In the genomic region with DNA sequence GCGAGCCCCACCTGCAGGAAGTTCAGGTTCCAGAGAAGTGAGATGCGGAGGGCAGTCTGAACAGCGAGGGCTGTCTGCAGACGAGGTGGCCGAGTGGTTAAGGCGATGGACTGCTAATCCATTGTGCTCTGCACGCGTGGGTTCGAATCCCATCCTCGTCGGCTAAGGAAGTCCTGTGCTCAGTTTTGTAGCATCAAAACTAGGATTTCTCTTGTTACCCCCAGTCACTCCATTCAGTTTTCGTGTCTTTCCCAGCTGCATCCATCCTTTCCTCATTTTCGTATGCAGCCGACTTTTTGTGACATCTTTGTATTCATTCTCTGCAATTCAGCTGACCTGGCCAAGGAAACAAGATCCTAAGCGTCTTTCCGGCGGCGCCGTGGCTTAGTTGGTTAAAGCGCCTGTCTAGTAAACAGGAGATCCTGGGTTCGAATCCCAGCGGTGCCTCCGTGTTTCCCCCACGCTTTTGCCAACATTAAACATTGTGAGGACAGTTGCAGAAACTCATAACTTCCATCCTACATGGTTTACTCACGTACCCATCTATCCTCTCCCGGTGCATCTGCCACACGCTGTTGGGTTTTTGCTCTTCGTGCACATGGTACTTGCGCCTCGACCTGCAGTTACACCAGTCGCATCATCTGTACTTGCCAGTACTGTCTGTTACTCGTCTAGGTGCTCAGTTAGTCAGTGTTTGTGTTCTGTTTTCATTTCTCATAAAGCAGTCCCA, we compare ENCODE assay signal across 1 cellular context.
TF ChIP-seq lines count a peak whose summit lies in the region.

No MANE protein-coding gene starts in this region.

TF ChIP-seq in GM12878, 131 proteins besides CTCF, POLR2A, EP300 and RAD21 (continues in another document):
- TF ChIP-seq IKZF2 (IDR thresholded peaks at IDR 0.05): peak; percentile 89 to 94
- TF ChIP-seq, protein P1, sequence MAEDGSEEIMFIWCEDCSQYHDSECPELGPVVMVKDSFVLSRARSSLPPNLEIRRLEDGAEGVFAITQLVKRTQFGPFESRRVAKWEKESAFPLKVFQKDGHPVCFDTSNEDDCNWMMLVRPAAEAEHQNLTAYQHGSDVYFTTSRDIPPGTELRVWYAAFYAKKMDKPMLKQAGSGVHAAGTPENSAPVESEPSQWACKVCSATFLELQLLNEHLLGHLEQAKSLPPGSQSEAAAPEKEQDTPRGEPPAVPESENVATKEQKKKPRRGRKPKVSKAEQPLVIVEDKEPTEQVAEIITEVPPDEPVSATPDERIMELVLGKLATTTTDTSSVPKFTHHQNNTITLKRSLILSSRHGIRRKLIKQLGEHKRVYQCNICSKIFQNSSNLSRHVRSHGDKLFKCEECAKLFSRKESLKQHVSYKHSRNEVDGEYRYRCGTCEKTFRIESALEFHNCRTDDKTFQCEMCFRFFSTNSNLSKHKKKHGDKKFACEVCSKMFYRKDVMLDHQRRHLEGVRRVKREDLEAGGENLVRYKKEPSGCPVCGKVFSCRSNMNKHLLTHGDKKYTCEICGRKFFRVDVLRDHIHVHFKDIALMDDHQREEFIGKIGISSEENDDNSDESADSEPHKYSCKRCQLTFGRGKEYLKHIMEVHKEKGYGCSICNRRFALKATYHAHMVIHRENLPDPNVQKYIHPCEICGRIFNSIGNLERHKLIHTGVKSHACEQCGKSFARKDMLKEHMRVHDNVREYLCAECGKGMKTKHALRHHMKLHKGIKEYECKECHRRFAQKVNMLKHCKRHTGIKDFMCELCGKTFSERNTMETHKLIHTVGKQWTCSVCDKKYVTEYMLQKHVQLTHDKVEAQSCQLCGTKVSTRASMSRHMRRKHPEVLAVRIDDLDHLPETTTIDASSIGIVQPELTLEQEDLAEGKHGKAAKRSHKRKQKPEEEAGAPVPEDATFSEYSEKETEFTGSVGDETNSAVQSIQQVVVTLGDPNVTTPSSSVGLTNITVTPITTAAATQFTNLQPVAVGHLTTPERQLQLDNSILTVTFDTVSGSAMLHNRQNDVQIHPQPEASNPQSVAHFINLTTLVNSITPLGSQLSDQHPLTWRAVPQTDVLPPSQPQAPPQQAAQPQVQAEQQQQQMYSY (CRISPR knock-in tag; IDR thresholded peaks at IDR 0.05): no peak
- TF ChIP-seq CHD2 (IDR thresholded peaks at IDR 0.05; ENCODE audit: borderline replicate concordance, low read depth, low read length): no peak
- TF ChIP-seq KLF5 (IDR thresholded peaks at IDR 0.05; ENCODE audit: partially characterized antibody): peak; percentile 88
- 0 out of 2 replicates have a peak, but pooled peaks have one; percentile 70 for TF ChIP-seq RB1 (IDR thresholded peaks at IDR 0.05; ENCODE audit: borderline replicate concordance)
- TF ChIP-seq KAT2A (conservative IDR thresholded peaks at IDR 0.05; ENCODE audit: control insufficient read depth, low read depth, low read length): no peak
- TF ChIP-seq MEF2B (IDR thresholded peaks at IDR 0.05; ENCODE audit: partially characterized antibody, poor library complexity, severe bottlenecking): no peak
- TF ChIP-seq CHD4 (IDR thresholded peaks at IDR 0.05): no peak
- TF ChIP-seq STAT1 (conservative IDR thresholded peaks at IDR 0.05): peak; percentile 74; the same call in 1 of the 2 replicates
- peak; percentile 73; the same call in 1 of the 2 replicates for TF ChIP-seq PML (IDR thresholded peaks at IDR 0.05; ENCODE audit: low read length)
- TF ChIP-seq, protein P2, sequence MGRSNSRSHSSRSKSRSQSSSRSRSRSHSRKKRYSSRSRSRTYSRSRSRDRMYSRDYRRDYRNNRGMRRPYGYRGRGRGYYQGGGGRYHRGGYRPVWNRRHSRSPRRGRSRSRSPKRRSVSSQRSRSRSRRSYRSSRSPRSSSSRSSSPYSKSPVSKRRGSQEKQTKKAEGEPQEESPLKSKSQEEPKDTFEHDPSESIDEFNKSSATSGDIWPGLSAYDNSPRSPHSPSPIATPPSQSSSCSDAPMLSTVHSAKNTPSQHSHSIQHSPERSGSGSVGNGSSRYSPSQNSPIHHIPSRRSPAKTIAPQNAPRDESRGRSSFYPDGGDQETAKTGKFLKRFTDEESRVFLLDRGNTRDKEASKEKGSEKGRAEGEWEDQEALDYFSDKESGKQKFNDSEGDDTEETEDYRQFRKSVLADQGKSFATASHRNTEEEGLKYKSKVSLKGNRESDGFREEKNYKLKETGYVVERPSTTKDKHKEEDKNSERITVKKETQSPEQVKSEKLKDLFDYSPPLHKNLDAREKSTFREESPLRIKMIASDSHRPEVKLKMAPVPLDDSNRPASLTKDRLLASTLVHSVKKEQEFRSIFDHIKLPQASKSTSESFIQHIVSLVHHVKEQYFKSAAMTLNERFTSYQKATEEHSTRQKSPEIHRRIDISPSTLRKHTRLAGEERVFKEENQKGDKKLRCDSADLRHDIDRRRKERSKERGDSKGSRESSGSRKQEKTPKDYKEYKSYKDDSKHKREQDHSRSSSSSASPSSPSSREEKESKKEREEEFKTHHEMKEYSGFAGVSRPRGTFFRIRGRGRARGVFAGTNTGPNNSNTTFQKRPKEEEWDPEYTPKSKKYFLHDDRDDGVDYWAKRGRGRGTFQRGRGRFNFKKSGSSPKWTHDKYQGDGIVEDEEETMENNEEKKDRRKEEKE (IDR thresholded peaks at IDR 0.05): no peak
- TF ChIP-seq SMARCA5 (IDR thresholded peaks at IDR 0.05): peak; percentile 98; the same call in 1 of the 2 replicates
- TF ChIP-seq, protein P3, sequence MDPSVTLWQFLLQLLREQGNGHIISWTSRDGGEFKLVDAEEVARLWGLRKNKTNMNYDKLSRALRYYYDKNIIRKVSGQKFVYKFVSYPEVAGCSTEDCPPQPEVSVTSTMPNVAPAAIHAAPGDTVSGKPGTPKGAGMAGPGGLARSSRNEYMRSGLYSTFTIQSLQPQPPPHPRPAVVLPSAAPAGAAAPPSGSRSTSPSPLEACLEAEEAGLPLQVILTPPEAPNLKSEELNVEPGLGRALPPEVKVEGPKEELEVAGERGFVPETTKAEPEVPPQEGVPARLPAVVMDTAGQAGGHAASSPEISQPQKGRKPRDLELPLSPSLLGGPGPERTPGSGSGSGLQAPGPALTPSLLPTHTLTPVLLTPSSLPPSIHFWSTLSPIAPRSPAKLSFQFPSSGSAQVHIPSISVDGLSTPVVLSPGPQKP (IDR thresholded peaks at IDR 0.05; ENCODE audit: low read depth, low read length): no peak
- no peak for TF ChIP-seq MYB (IDR thresholded peaks at IDR 0.05; ENCODE audit: borderline replicate concordance, low read depth, low read length)
- TF ChIP-seq RELA (IDR thresholded peaks at IDR 0.05; ENCODE audit: borderline replicate concordance, partially characterized antibody): peak; percentile 47
- TF ChIP-seq, protein P4, sequence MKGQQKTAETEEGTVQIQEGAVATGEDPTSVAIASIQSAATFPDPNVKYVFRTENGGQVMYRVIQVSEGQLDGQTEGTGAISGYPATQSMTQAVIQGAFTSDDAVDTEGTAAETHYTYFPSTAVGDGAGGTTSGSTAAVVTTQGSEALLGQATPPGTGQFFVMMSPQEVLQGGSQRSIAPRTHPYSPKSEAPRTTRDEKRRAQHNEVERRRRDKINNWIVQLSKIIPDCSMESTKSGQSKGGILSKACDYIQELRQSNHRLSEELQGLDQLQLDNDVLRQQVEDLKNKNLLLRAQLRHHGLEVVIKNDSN (IDR thresholded peaks at IDR 0.05; ENCODE audit: borderline replicate concordance, extremely low read length, insufficient read depth, low read depth, low read length): no peak
- peak; percentile 73 for TF ChIP-seq EED (IDR thresholded peaks at IDR 0.05; ENCODE audit: low read depth)
- TF ChIP-seq SP1 (IDR thresholded peaks at IDR 0.05; ENCODE audit: low read depth, low read length): peak; percentile 25
- TF ChIP-seq CREB1 (IDR thresholded peaks at IDR 0.05; ENCODE audit: low read depth): peak; percentile 41; the same call in 1 of the 2 replicates
- TF ChIP-seq ZBED1 (IDR thresholded peaks at IDR 0.05; ENCODE audit: borderline replicate concordance): no peak; the same call in 1 of the 2 replicates
- no peak for TF ChIP-seq MXI1 (IDR thresholded peaks at IDR 0.05; ENCODE audit: low read depth, low read length)
- TF ChIP-seq, protein P5, sequence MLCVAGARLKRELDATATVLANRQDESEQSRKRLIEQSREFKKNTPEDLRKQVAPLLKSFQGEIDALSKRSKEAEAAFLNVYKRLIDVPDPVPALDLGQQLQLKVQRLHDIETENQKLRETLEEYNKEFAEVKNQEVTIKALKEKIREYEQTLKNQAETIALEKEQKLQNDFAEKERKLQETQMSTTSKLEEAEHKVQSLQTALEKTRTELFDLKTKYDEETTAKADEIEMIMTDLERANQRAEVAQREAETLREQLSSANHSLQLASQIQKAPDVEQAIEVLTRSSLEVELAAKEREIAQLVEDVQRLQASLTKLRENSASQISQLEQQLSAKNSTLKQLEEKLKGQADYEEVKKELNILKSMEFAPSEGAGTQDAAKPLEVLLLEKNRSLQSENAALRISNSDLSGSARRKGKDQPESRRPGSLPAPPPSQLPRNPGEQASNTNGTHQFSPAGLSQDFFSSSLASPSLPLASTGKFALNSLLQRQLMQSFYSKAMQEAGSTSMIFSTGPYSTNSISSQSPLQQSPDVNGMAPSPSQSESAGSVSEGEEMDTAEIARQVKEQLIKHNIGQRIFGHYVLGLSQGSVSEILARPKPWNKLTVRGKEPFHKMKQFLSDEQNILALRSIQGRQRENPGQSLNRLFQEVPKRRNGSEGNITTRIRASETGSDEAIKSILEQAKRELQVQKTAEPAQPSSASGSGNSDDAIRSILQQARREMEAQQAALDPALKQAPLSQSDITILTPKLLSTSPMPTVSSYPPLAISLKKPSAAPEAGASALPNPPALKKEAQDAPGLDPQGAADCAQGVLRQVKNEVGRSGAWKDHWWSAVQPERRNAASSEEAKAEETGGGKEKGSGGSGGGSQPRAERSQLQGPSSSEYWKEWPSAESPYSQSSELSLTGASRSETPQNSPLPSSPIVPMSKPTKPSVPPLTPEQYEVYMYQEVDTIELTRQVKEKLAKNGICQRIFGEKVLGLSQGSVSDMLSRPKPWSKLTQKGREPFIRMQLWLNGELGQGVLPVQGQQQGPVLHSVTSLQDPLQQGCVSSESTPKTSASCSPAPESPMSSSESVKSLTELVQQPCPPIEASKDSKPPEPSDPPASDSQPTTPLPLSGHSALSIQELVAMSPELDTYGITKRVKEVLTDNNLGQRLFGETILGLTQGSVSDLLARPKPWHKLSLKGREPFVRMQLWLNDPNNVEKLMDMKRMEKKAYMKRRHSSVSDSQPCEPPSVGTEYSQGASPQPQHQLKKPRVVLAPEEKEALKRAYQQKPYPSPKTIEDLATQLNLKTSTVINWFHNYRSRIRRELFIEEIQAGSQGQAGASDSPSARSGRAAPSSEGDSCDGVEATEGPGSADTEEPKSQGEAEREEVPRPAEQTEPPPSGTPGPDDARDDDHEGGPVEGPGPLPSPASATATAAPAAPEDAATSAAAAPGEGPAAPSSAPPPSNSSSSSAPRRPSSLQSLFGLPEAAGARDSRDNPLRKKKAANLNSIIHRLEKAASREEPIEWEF (IDR thresholded peaks at IDR 0.05; ENCODE audit: insufficient replicate concordance, low read depth, low read length): no peak
- 0 out of 2 replicates have a peak, but pooled peaks have one; percentile 56 for TF ChIP-seq GATAD2B (conservative IDR thresholded peaks at IDR 0.05; ENCODE audit: low read depth)
- TF ChIP-seq MTA3 (IDR thresholded peaks at IDR 0.05; ENCODE audit: borderline replicate concordance, low read length): peak; percentile 18; the same call in 1 of the 2 replicates
- peak; percentile 97 for TF ChIP-seq ZSCAN29 (IDR thresholded peaks at IDR 0.05)
- TF ChIP-seq FOS (IDR thresholded peaks at IDR 0.05; ENCODE audit: borderline replicate concordance, extremely low read depth, insufficient read length): no peak
- no peak for TF ChIP-seq NFYA (IDR thresholded peaks at IDR 0.05; ENCODE audit: borderline replicate concordance, low read depth, low read length)
- no peak for TF ChIP-seq SMAD1 (IDR thresholded peaks at IDR 0.05; ENCODE audit: low read depth, partially characterized antibody)
- TF ChIP-seq NR2C1 (IDR thresholded peaks at IDR 0.05): no peak
- no peak for TF ChIP-seq SUZ12 (IDR thresholded peaks at IDR 0.05; ENCODE audit: unreplicated experiment)
- TF ChIP-seq CEBPB (IDR thresholded peaks at IDR 0.05; ENCODE audit: borderline replicate concordance in 1 of 2, low read depth in 2 of 2, low read length in 2 of 2): no peak
- TF ChIP-seq NRF1 (conservative IDR thresholded peaks at IDR 0.05; ENCODE audit: low read depth, low read length): no peak
- TF ChIP-seq NR2C2 (IDR thresholded peaks at IDR 0.05; ENCODE audit: borderline replicate concordance, control insufficient read depth, insufficient read length, low read depth): no peak
- TF ChIP-seq MEF2A (IDR thresholded peaks at IDR 0.05; ENCODE audit: insufficient read depth, low read depth, low read length): no peak; the same call in 1 of the 2 replicates
- peak; percentile 68; the same call in 1 of the 2 replicates for TF ChIP-seq SIN3A (IDR thresholded peaks at IDR 0.05; ENCODE audit: low read depth, low read length)
- TF ChIP-seq SUPT20H (IDR thresholded peaks at IDR 0.05; ENCODE audit: borderline replicate concordance, control insufficient read depth, low read depth, low read length): no peak
- peak; percentile 79 for TF ChIP-seq FOXK2 (IDR thresholded peaks at IDR 0.05)
- TF ChIP-seq, protein P6, sequence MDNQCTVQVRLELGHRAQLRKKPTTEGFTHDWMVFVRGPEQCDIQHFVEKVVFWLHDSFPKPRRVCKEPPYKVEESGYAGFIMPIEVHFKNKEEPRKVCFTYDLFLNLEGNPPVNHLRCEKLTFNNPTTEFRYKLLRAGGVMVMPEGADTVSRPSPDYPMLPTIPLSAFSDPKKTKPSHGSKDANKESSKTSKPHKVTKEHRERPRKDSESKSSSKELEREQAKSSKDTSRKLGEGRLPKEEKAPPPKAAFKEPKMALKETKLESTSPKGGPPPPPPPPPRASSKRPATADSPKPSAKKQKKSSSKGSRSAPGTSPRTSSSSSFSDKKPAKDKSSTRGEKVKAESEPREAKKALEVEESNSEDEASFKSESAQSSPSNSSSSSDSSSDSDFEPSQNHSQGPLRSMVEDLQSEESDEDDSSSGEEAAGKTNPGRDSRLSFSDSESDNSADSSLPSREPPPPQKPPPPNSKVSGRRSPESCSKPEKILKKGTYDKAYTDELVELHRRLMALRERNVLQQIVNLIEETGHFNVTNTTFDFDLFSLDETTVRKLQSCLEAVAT (IDR thresholded peaks at IDR 0.05): peak; percentile 83; the same call in 1 of the 2 replicates
- no peak for TF ChIP-seq BCL11A (IDR thresholded peaks at IDR 0.05; ENCODE audit: low read depth, low read length)
- no peak for TF ChIP-seq BMI1 (IDR thresholded peaks at IDR 0.05; ENCODE audit: borderline replicate concordance)
- peak; percentile 16 for TF ChIP-seq HCFC1 (IDR thresholded peaks at IDR 0.05; ENCODE audit: low read length)
